38 cellular contexts compared by ENCODE assay signal in genomic region chr11:60209977-60210376, GRCh38. TPM values are rescaled to one million over a fixed set of nuclear protein-coding genes. Genes with fewer than 3 reads are reported as not detected.
DNase-seq lines count a peak whose midpoint lies in the region; ATAC-seq, FAIRE-seq and TF ChIP-seq lines count a peak whose summit lies in the region.
"Had no signal": no experiment of that assay in that cellular context is flagged by ENCODE, and none has a peak within 500 bp of the region (broad histone marks: within the 10 kb centered on the region; RNA-seq: fewer than 3 reads in every experiment).

No MANE protein-coding gene starts in this region.

- H2BK20ac ChIP-seq in H1 (ENCODE audit: low read length), result no peak overlapping the region

- H4K20me1 ChIP-seq in GM12878 (ENCODE audit: control insufficient read depth, insufficient read depth), result no peaks in the 10 kb centered on the region
- H4K20me1 ChIP-seq in K562 (replicated peaks; ENCODE audit: control insufficient read depth, insufficient read depth, low read length), result no peaks in the 10 kb centered on the region
- no peaks in the 10 kb centered on the region for H4K20me1 ChIP-seq in H1 (replicated peaks in 1 of 2; ENCODE audit: control insufficient read depth in 1 of 2, insufficient read depth in 2 of 2, low read length in 2 of 2)
- H4K20me1 ChIP-seq: BLaER1; BLaER1 treated with 17β-estradiol and CSF1 and Interleukin-3, amounts not matched to agents 10 nM and 100 nM had no signal

- TF ChIP-seq RAD21 in GM12878 (IDR thresholded peaks at IDR 0.05; ENCODE audit: insufficient read depth, low read depth, low read length), result no peak
- no peak for TF ChIP-seq RAD21 in K562 (CRISPR knock-in tag; conservative IDR thresholded peaks at IDR 0.05 in 1 of 2, IDR thresholded peaks at IDR 0.05 in 1 of 2)
- no peak for TF ChIP-seq RAD21 in H1 (IDR thresholded peaks at IDR 0.05 in 1 of 2, conservative IDR thresholded peaks at IDR 0.05 in 1 of 2; ENCODE audit: low read depth in 2 of 2, low read length in 2 of 2)

- no peak overlapping the region for H2AK5ac ChIP-seq in H1 (ENCODE audit: low read depth, low read length)

- CTCF ChIA-PET in GM12878 (lab: Yijun Ruan, JAX) (interaction anchor here (0.9 to 2.9 kb wide), 6 partner anchors 13 to 124 kb away, joined by 3 to 18 read pairs (median 5); no protein-coding TSS in a partner anchor), K562 (lab: Yijun Ruan, JAX; ENCODE audit: low intra/inter-chr PET ratio) (no interaction called here), H1 (lab: Charles Lee; ENCODE audit: partially characterized antibody) (interaction anchor here (0.9 kb wide), 1 partner anchor 9 kb away, joined by 3 read pairs; no protein-coding TSS in a partner anchor)

- H3K4me3 ChIP-seq in GM12878 (no peak overlapping the region), K562 (no peak overlapping the region), H1 (ENCODE audit: extremely low read depth in 1 of 4, insufficient read depth in 2 of 4, low read depth in 3 of 4, low read length in 4 of 4) (no peak overlapping the region)
- H3K4me3 ChIP-seq: A549; BLaER1; BLaER1 treated with 17β-estradiol and CSF1 and Interleukin-3, amounts not matched to agents 10 nM and 100 nM had no signal

- SMC1A ChIA-PET in GM12878 (lab: Charles Lee; ENCODE audit: uncharacterized antibody, unreplicated experiment), result interaction anchor here (0.9 to 1.8 kb wide), 9 partner anchors 16 to 246 kb away, joined by 3 to 6 read pairs (median 3); partner anchors contain the start of genes MS4A1 and MS4A4E

- no peak overlapping the region for H2BK120ac ChIP-seq in H1 (replicated peaks; ENCODE audit: low read depth, low read length)

- no peak overlapping the region for H2BK15ac ChIP-seq in H1 (ENCODE audit: low read length)

- BruUV-seq in GM12878 (replicated peaks; lab: Mats Ljungman, UMichigan), result no TSS peak
- no TSS peak for BruUV-seq in K562 (replicated peaks; lab: Mats Ljungman, UMichigan)

- H2AFZ ChIP-seq in GM12878 (ENCODE audit: control insufficient read depth, low read depth, low read length), result no peak overlapping the region
- no peak overlapping the region for H2AFZ ChIP-seq in K562 (ENCODE audit: low read depth, low read length)
- H2AFZ ChIP-seq in H1 (ENCODE audit: low read length), result no peak overlapping the region

- no peak overlapping the region for H2BK5ac ChIP-seq in H1 (ENCODE audit: low read depth, low read length)

- ATAC-seq in GM12878, result no peak
- no peak for ATAC-seq in K562
- ATAC-seq in HG03520 (IDR thresholded peaks at IDR 0.05; ENCODE audit: unreplicated experiment), result no peak
- no peak for ATAC-seq in GM18858 (IDR thresholded peaks at IDR 0.05; ENCODE audit: unreplicated experiment)
- ATAC-seq: A549; CD8-positive, alpha-beta T cell had no signal

- H3K27ac ChIP-seq in GM12878 (ENCODE audit: control insufficient read depth, insufficient read depth), result no peak overlapping the region
- no peak overlapping the region for H3K27ac ChIP-seq in K562 (ENCODE audit: extremely low read depth, low read depth, low read length)
- H3K27ac ChIP-seq in H1 (ENCODE audit: low read depth, low read length), result no peak overlapping the region
- H3K27ac ChIP-seq: 22Rv1; A549; BLaER1; BLaER1 treated with 17β-estradiol and CSF1 and Interleukin-3, amounts not matched to agents 10 nM and 100 nM; C4-2B had no signal

- RAD21 ChIA-PET in GM12878 (lab: Charles Lee; ENCODE audit: unreplicated experiment), result interaction anchor here (1.1 to 1.9 kb wide), 3 partner anchors 17 to 41 kb away, joined by 3 to 4 read pairs (median 3); partner anchors contain the start of gene MS4A6A

- H3K27me3 ChIP-seq in GM12878 (replicated peaks in 1 of 2; ENCODE audit: control insufficient read depth in 2 of 2, insufficient read depth in 2 of 2, low read length in 1 of 2) (no peaks in the 10 kb centered on the region), K562 (ENCODE audit: control insufficient read depth in 2 of 2, insufficient read depth in 2 of 2, low read length in 2 of 2) (no peaks in the 10 kb centered on the region), H1 (replicated peaks in 1 of 4; ENCODE audit: control insufficient read depth in 3 of 4, extremely low read depth in 1 of 4, insufficient read depth in 3 of 4, low read length in 3 of 4) (no peaks in the 10 kb centered on the region)
- H3K27me3 ChIP-seq: BE2C; BLaER1; BLaER1 treated with 17β-estradiol and CSF1 and Interleukin-3, amounts not matched to agents 10 nM and 100 nM had no signal

- H3K4me2 ChIP-seq in GM12878 (ENCODE audit: control insufficient read depth, insufficient read depth) (no peak overlapping the region), K562 (ENCODE audit: insufficient read depth, low read length) (no peak overlapping the region), H1 (ENCODE audit: insufficient read depth in 1 of 2, low read depth in 2 of 2, low read length in 2 of 2) (no peak overlapping the region)
- H3K4me2 ChIP-seq: A549; BLaER1; BLaER1 treated with 17β-estradiol and CSF1 and Interleukin-3, amounts not matched to agents 10 nM and 100 nM had no signal

- no peak for TF ChIP-seq EP300 in GM12878 (IDR thresholded peaks at IDR 0.05; ENCODE audit: borderline replicate concordance in 1 of 2, control insufficient read depth in 1 of 2, low read depth in 2 of 2, low read length in 2 of 2)
- TF ChIP-seq EP300 in K562 (IDR thresholded peaks at IDR 0.05; ENCODE audit: low read length), result no peak
- no peak for TF ChIP-seq EP300 in H1 (IDR thresholded peaks at IDR 0.05; ENCODE audit: borderline replicate concordance in 1 of 2, low read depth in 2 of 2, low read length in 2 of 2)

- no peaks in the 10 kb centered on the region for H3K36me3 ChIP-seq in GM12878 (ENCODE audit: control insufficient read depth in 2 of 2, insufficient read depth in 2 of 2, low read length in 1 of 2)
- no peaks in the 10 kb centered on the region for H3K36me3 ChIP-seq in K562 (ENCODE audit: control insufficient read depth, insufficient read depth, low read length)
- H3K36me3 ChIP-seq in H1 (ENCODE audit: control insufficient read depth in 2 of 4, insufficient read depth in 4 of 4, low read length in 3 of 4), result no peaks in the 10 kb centered on the region
- H3K36me3 ChIP-seq: BE2C, BLaER1 had no signal

- POLR2A ChIA-PET in GM12878 (lab: Charles Lee) (no interaction called here), K562 (lab: Yijun Ruan, JAX) (interaction anchor here (1.3 to 1.6 kb wide), 2 partner anchors 10 to 15 kb away, joined by 4 to 5 read pairs; no protein-coding TSS in a partner anchor), H1 (lab: Charles Lee; ENCODE audit: partially characterized antibody) (no interaction called here)

- no peak overlapping the region for H2BK12ac ChIP-seq in H1 (ENCODE audit: low read depth, low read length)

- TF ChIP-seq POLR2A in GM12878 (IDR thresholded peaks at IDR 0.05; ENCODE audit: low read depth, low read length), result no peak
- TF ChIP-seq POLR2A in K562 (conservative IDR thresholded peaks at IDR 0.05), result no peak
- TF ChIP-seq POLR2A in H1 (IDR thresholded peaks at IDR 0.05; ENCODE audit: control extremely low read depth in 1 of 2, low read depth in 2 of 2, low read length in 2 of 2), result no peak

- FAIRE-seq in GM12878 (lab: Jason Lieb, UNC) (no peak), K562 (lab: Jason Lieb, UNC) (no peak), H1 (lab: Jason Lieb, UNC) (peak; percentile 13)
- FAIRE-seq: A204.1, A549, D721Med had no signal

- no peak overlapping the region for H4K91ac ChIP-seq in H1 (replicated peaks; ENCODE audit: insufficient read length, low read length)

- no peaks in the 10 kb centered on the region for H3K9me1 ChIP-seq in K562 (ENCODE audit: control insufficient read depth, insufficient read depth, low read length)

- in situ Hi-C loops in GM12878 (cut with MboI), result no loop called here
- in situ Hi-C loops in K562 (cut with MboI), result no loop called here

- H3K56ac ChIP-seq in H1 (replicated peaks; ENCODE audit: insufficient read length, low read depth, low read length), result no peak overlapping the region

- no peak overlapping the region for H3K18ac ChIP-seq in H1 (ENCODE audit: extremely low read depth, low read length)

- H3K23ac ChIP-seq in H1 (ENCODE audit: insufficient read length), result no peak overlapping the region

- H3K14ac ChIP-seq in H1 (ENCODE audit: insufficient read length), result no peak overlapping the region

- DNase-seq in GM12878 (ENCODE audit: low read depth, low spot score) (no peak), K562 (ENCODE audit: extremely low read depth in 1 of 4, low spot score in 3 of 4) (no peak), H1 (ENCODE audit: low read depth in 1 of 2, low spot score in 2 of 2) (no peak), dedifferentiated amniotic fluid mesenchymal stem cell (ENCODE audit: extremely low spot score) (no peak)
- DNase-seq: 8988T; ACHN; AML-193; BE2C; C1 segment of cervical spinal cord; Caco-2; Calu3; CD4-positive, alpha-beta memory T cell; CD4-positive, alpha-beta T cell; CD4-positive, CD25-positive, alpha-beta regulatory T cell; CD8-positive, alpha-beta memory T cell; CD8-positive, alpha-beta T cell; COR-L47; DMS 273 treated with DMSO at 0.1 percent for 48 hours; DMS153; DMS53; DMS79; DMS79 treated with DMSO at 0.1 percent for 48 hours; DND-41; EL had no signal

- H3K79me2 ChIP-seq in GM12878 (ENCODE audit: control insufficient read depth, insufficient read depth, low read length) (no peaks in the 10 kb centered on the region), K562 (ENCODE audit: control insufficient read depth, insufficient read depth, low read length) (no peaks in the 10 kb centered on the region), H1 (ENCODE audit: control insufficient read depth in 1 of 2, insufficient read depth in 2 of 2, low read length in 2 of 2) (no peaks in the 10 kb centered on the region)

- no peak overlapping the region for H4K5ac ChIP-seq in H1 (ENCODE audit: insufficient read length, low read depth, low read length)

- no peak overlapping the region for H4K8ac ChIP-seq in H1 (ENCODE audit: extremely low read depth, insufficient read depth, low read length)

- intact Hi-C loops in GM12878 (cut with micrococcal nuclease; ENCODE audit: unreplicated experiment) (loop anchor here (10.0 kb wide), 1 partner anchor 105 kb away; no protein-coding TSS in a partner anchor), K562 (cut with micrococcal nuclease) (no loop called here)

- H3K79me1 ChIP-seq in H1 (ENCODE audit: low read depth, low read length), result no peaks in the 10 kb centered on the region

- TF ChIP-seq CTCF in GM12878 (IDR thresholded peaks at IDR 0.05 in 2 of 3, conservative IDR thresholded peaks at IDR 0.05 in 1 of 3; ENCODE audit: control insufficient read depth in 2 of 3, extremely low read depth in 1 of 3, insufficient read depth in 1 of 3, low read depth in 3 of 3, low read length in 3 of 3) (no peak), K562 (IDR thresholded peaks at IDR 0.05 in 2 of 3, conservative IDR thresholded peaks at IDR 0.05 in 1 of 3; ENCODE audit: insufficient read depth in 2 of 3, low read depth in 1 of 3, low read length in 3 of 3) (no peak), H1 (IDR thresholded peaks at IDR 0.05; ENCODE audit: control extremely low read depth in 1 of 3, insufficient read depth in 1 of 3, low read depth in 1 of 3, low read length in 3 of 3) (no peak)

- no peaks in the 10 kb centered on the region for H3K23me2 ChIP-seq in H1 (ENCODE audit: low read depth, low read length)

- no peak overlapping the region for H3K9ac ChIP-seq in GM12878 (ENCODE audit: control insufficient read depth, insufficient read depth, low read length)
- no peak overlapping the region for H3K9ac ChIP-seq in K562 (ENCODE audit: insufficient read depth in 1 of 2, low read depth in 2 of 2, low read length in 2 of 2)
- H3K9ac ChIP-seq in H1 (replicated peaks in 1 of 4; ENCODE audit: extremely low read depth in 1 of 4, low read depth in 3 of 4, low read length in 3 of 4), result no peak overlapping the region
- H3K9ac ChIP-seq: BLaER1; BLaER1 treated with 17β-estradiol and CSF1 and Interleukin-3, amounts not matched to agents 10 nM and 100 nM had no signal

- WGBS in GM12878 (ENCODE audit: insufficient coverage, insufficient replicate concordance, low lambda C conversion rate, missing lambda C conversion rate), result 49% methylated on average over 3 of the region's 3 CpGs
- WGBS in K562 (ENCODE audit: insufficient coverage, low coverage, missing lambda C conversion rate), result 75% methylated on average over 3 of the region's 3 CpGs
- 93% methylated on average over 3 of the region's 3 CpGs; no CpG with 5 or more reads in 1 of the 2 experiments for WGBS in H1 (ENCODE audit: extremely low coverage in 1 of 2, insufficient coverage in 1 of 2, insufficient read length in 1 of 2, insufficient replicate concordance in 2 of 2, low coverage in 1 of 2, low lambda C conversion rate in 2 of 2, missing lambda C conversion rate in 1 of 2), 2 experiments

- H3K9me3 ChIP-seq in GM12878 (replicated peaks; ENCODE audit: control insufficient read depth, insufficient read depth, low read length) (no peaks in the 10 kb centered on the region; the same call in 2 of the 3 replicates), K562 (replicated peaks; ENCODE audit: control insufficient read depth, insufficient read depth, low read depth, low read length) (no peaks in the 10 kb centered on the region), H1 (ENCODE audit: insufficient read depth in 2 of 2, low read depth in 1 of 2, low read length in 1 of 2) (no peaks in the 10 kb centered on the region)
- H3K9me3 ChIP-seq: A549, BE2C, BLaER1, Caco-2 had no signal

- H3K4me1 ChIP-seq in GM12878 (ENCODE audit: control insufficient read depth, insufficient read depth, low read length) (peaks cover 8% of the 10 kb centered on the region), K562 (replicated peaks in 1 of 2; ENCODE audit: control insufficient read depth in 2 of 2, insufficient read depth in 2 of 2, low read length in 2 of 2) (no peaks in the 10 kb centered on the region), H1 (replicated peaks in 1 of 4; ENCODE audit: control insufficient read depth in 3 of 4, insufficient read depth in 4 of 4, low read length in 3 of 4) (peaks cover 0 to 3% (median 0%) of the 10 kb centered on the region in 4 experiments; a peak in 1 of 7 replicates)
- H3K4me1 ChIP-seq: A549, BE2C, BLaER1, Caco-2 had no signal

- no peak overlapping the region for H3K4ac ChIP-seq in H1 (replicated peaks; ENCODE audit: insufficient read length, low read depth, low read length)

RNA-seq across cellular contexts. Expression of gene MS4A6A, which starts 27.1 kb away (rescaled TPM):
- 5.3 and 6.1 TPM in 2 replicates for total RNA-seq in GM12878 (2013; cell fraction: nucleolus; rRNA removed)
- 6.0 and 8.0 TPM in 2 replicates for total RNA-seq in GM12878 (2014; rRNA removed)
- 9.6 and 10.1 TPM in 2 replicates for total RNA-seq in GM12878 (2014; rRNA removed; fragmentation: Illumina TruSeq; extraction: Trizol)
- total RNA-seq in GM12878 (2021), result 4.5 and 7.1 TPM in 2 replicates
- 0.93 TPM for polyA plus RNA-seq in GM12878 (2011; ENCODE audit: low read depth)
- polyA plus RNA-seq in GM12878 (2011; rRNA removed), result 30.7 and 31.9 TPM in 2 replicates
- polyA plus RNA-seq in GM12878 (2011; cell fraction: cytosol; rRNA removed), result 12.5 and 12.7 TPM in 2 replicates
- 18.5 and 29.2 TPM in 2 replicates for polyA plus RNA-seq in GM12878 (2011; cell fraction: nucleus; rRNA removed)
- polyA plus RNA-seq in GM12878 (2012), result 0.20 and 0.93 TPM in 2 replicates
- polyA plus RNA-seq in GM12878 (2014; fragmentation: Illumina TruSeq; extraction: Trizol), result 13.8 and 27.4 TPM in 2 replicates
- polyA plus RNA-seq in GM12878 (2014; fragmentation: Nextera tagmentation; extraction: Ambion mirVana), result 10 to 100 TPM; 12.2 to 12.5 TPM
- polyA plus RNA-seq in GM12878 (2014; rRNA removed), result 6.5 and 8.0 TPM in 2 replicates
- polyA plus RNA-seq in GM12878 (2016; fragmentation: Nextera tagmentation; extraction: Ambion mirVana), result 1 to 10 TPM in 1 of 2 experiments, under 1 TPM in 1; 0.75 to 1.5 TPM
- 12.5 and 14.0 TPM in 2 replicates for polyA minus RNA-seq in GM12878 (2011; rRNA and poly(A)+ RNA removed)
- 3.5 and 4.9 TPM in 2 replicates for polyA minus RNA-seq in GM12878 (2011; cell fraction: cytosol; rRNA and poly(A)+ RNA removed)
- 7.7 and 11.9 TPM in 2 replicates for polyA minus RNA-seq in GM12878 (2011; cell fraction: nucleus; rRNA and poly(A)+ RNA removed)
- 0.35 TPM in 1 of 2 replicates, not detected in the other for total RNA-seq in K562 (2011; cell fraction: chromatin; rRNA removed; ENCODE audit: low replicate concordance)
- total RNA-seq in K562 (2011; cell fraction: nucleolus; rRNA removed), result 0.33 and 0.53 TPM in 2 replicates
- not detected in 2 replicates for total RNA-seq in K562 (2011; cell fraction: nucleoplasm; rRNA removed)
- total RNA-seq in K562 (2014; rRNA removed), result 1.7 and 2.0 TPM in 2 replicates
- 3.3 and 3.4 TPM in 2 replicates for total RNA-seq in K562 (2014; rRNA removed; fragmentation: Illumina TruSeq; extraction: Trizol)
- total RNA-seq in K562 (2015; rRNA removed; fragmentation: Illumina TruSeq; extraction: Trizol), result 9.1 and 9.5 TPM in 2 replicates
- 1.7 and 3.4 TPM in 2 replicates for total RNA-seq in K562 (2021)
- 0.57 and 25.1 TPM in 2 replicates for polyA plus RNA-seq in K562 (2011; rRNA removed)
- 0.06 and 11.1 TPM in 2 replicates for polyA plus RNA-seq in K562 (2011; cell fraction: cytosol; rRNA removed)
- polyA plus RNA-seq in K562 (2011; cell fraction: nucleus; rRNA removed), result 0.13 and 26.4 TPM in 2 replicates
- polyA plus RNA-seq in K562 (2012), result 1.9 and 7.6 TPM in 2 replicates
- polyA plus RNA-seq in K562 (2014; fragmentation: Illumina TruSeq; extraction: Trizol), result 4.3 and 5.6 TPM in 2 replicates
- 1 to 10 TPM; 5.5 to 5.8 TPM for polyA plus RNA-seq in K562 (2014; fragmentation: Nextera tagmentation; extraction: Ambion mirVana)
- 4.2 and 4.7 TPM in 2 replicates for polyA plus RNA-seq in K562 (2014; rRNA removed)
- polyA minus RNA-seq in K562 (2011; rRNA and poly(A)+ RNA removed), result 12.9 TPM in 1 of 2 replicates, not detected in the other
- 5.4 TPM in 1 of 2 replicates, not detected in the other for polyA minus RNA-seq in K562 (2011; cell fraction: cytosol; rRNA and poly(A)+ RNA removed)
- 16.8 TPM in 1 of 2 replicates, not detected in the other for polyA minus RNA-seq in K562 (2011; cell fraction: nucleus; rRNA and poly(A)+ RNA removed)
- not detected in 2 replicates for total RNA-seq in H1 (2021; fragmentation: NEBNext Ultra II Directional; extraction: Animal tissue kit (Norgen Biotek cat#: 25700))
- not detected in 2 replicates for polyA plus RNA-seq in H1 (2011; rRNA removed)
- polyA plus RNA-seq in H1 (2011; cell fraction: cytosol; rRNA removed), result 0.08 TPM
- polyA plus RNA-seq in H1 (2011; cell fraction: nucleus; rRNA removed), result not detected
- not detected in 4 replicates for polyA plus RNA-seq in H1 (2012, experiment 1 of 2)
- not detected for polyA plus RNA-seq in H1 (2012, experiment 2 of 2)
- not detected for polyA plus RNA-seq in H1 (2013, experiment 1 of 2)
- not detected for polyA plus RNA-seq in H1 (2013, experiment 2 of 2)
- polyA minus RNA-seq in H1 (2011; rRNA and poly(A)+ RNA removed), result not detected in 2 replicates
- polyA minus RNA-seq in H1 (2011; cell fraction: cytosol; rRNA and poly(A)+ RNA removed), result not detected
- not detected for polyA minus RNA-seq in H1 (2011; cell fraction: nucleus; rRNA and poly(A)+ RNA removed)
- total RNA-seq: A172; A673; Caco-2; Calu3; CD8-positive, alpha-beta T cell; Daoy had no signal
- polyA plus RNA-seq: A549, AG04450, BJ had no signal

RNA-seq across cellular contexts. Expression of gene MS4A4E, which starts 33.0 kb away (rescaled TPM):
- total RNA-seq in GM12878 (2013; cell fraction: nucleolus; rRNA removed), result 0.50 TPM in 1 of 2 replicates, not detected in the other
- total RNA-seq in GM12878 (2014; rRNA removed) (0.38 and 0.45 TPM in 2 replicates), GM12878 (2014; rRNA removed; fragmentation: Illumina TruSeq; extraction: Trizol) (0.46 and 0.54 TPM in 2 replicates), GM12878 (2021) (0.72 and 0.92 TPM in 2 replicates), K562 (2014; rRNA removed) (0.24 and 0.36 TPM in 2 replicates), K562 (2014; rRNA removed; fragmentation: Illumina TruSeq; extraction: Trizol) (0.32 TPM in 1 of 2 replicates, not detected in the other), K562 (2015; rRNA removed; fragmentation: Illumina TruSeq; extraction: Trizol) (0.65 and 0.87 TPM in 2 replicates), K562 (2021) (0.33 TPM in 1 of 2 replicates, not detected in the other)
- not detected for polyA plus RNA-seq in GM12878 (2011; ENCODE audit: low read depth)
- polyA plus RNA-seq in GM12878 (2011; rRNA removed) (not detected in 2 replicates), GM12878 (2014; fragmentation: Illumina TruSeq; extraction: Trizol) (0.06 TPM in 1 of 2 replicates, not detected in the other), GM12878 (2014; fragmentation: Nextera tagmentation; extraction: Ambion mirVana) (under 1 TPM; 0.22 to 0.45 TPM), GM12878 (2014; rRNA removed) (0.73 and 0.81 TPM in 2 replicates), GM12878 (2016; fragmentation: Nextera tagmentation; extraction: Ambion mirVana) (not detected), K562 (2011; rRNA removed) (0.27 TPM in 1 of 2 replicates, not detected in the other), K562 (2014; fragmentation: Illumina TruSeq; extraction: Trizol) (0.14 and 0.36 TPM in 2 replicates), K562 (2014; fragmentation: Nextera tagmentation; extraction: Ambion mirVana) (under 1 TPM; 0.11 to 0.22 TPM), K562 (2014; rRNA removed) (0.27 and 0.81 TPM in 2 replicates), H1 (2011; rRNA removed) (not detected in 2 replicates)
- not detected in 2 replicates for polyA plus RNA-seq in GM12878 (2011; cell fraction: cytosol; rRNA removed)
- polyA plus RNA-seq in GM12878 (2011; cell fraction: nucleus; rRNA removed), result 0.33 and 0.72 TPM in 2 replicates
- 0.13 TPM in 1 of 2 replicates, not detected in the other for polyA plus RNA-seq in GM12878 (2012)
- polyA minus RNA-seq in GM12878 (2011; rRNA and poly(A)+ RNA removed), result not detected in 2 replicates
- not detected in 2 replicates for polyA minus RNA-seq in GM12878 (2011; cell fraction: cytosol; rRNA and poly(A)+ RNA removed)
- polyA minus RNA-seq in GM12878 (2011; cell fraction: nucleus; rRNA and poly(A)+ RNA removed), result 0.24 and 0.48 TPM in 2 replicates
- total RNA-seq in K562 (2011; cell fraction: chromatin; rRNA removed; ENCODE audit: low replicate concordance), result not detected in 2 replicates
- total RNA-seq in K562 (2011; cell fraction: nucleolus; rRNA removed), result not detected in 2 replicates
- total RNA-seq in K562 (2011; cell fraction: nucleoplasm; rRNA removed), result not detected in 2 replicates
- polyA plus RNA-seq in K562 (2011; cell fraction: cytosol; rRNA removed), result not detected in 2 replicates
- polyA plus RNA-seq in K562 (2011; cell fraction: nucleus; rRNA removed), result 0.16 and 1.2 TPM in 2 replicates
- polyA plus RNA-seq in K562 (2012), result 0.61 and 1.3 TPM in 2 replicates
- 0.84 TPM in 1 of 2 replicates, not detected in the other for polyA minus RNA-seq in K562 (2011; rRNA and poly(A)+ RNA removed)
- polyA minus RNA-seq in K562 (2011; cell fraction: cytosol; rRNA and poly(A)+ RNA removed), result not detected in 2 replicates
- 2.4 TPM in 1 of 2 replicates, not detected in the other for polyA minus RNA-seq in K562 (2011; cell fraction: nucleus; rRNA and poly(A)+ RNA removed)
- total RNA-seq in H1 (2021; fragmentation: NEBNext Ultra II Directional; extraction: Animal tissue kit (Norgen Biotek cat#: 25700)), result not detected in 2 replicates
- polyA plus RNA-seq in H1 (2011; cell fraction: cytosol; rRNA removed), result not detected
- polyA plus RNA-seq in H1 (2011; cell fraction: nucleus; rRNA removed), result 0.17 TPM
- not detected in 4 replicates for polyA plus RNA-seq in H1 (2012, experiment 1 of 2)
- polyA plus RNA-seq in H1 (2012, experiment 2 of 2), result not detected
- polyA plus RNA-seq in H1 (2013, experiment 1 of 2), result not detected
- 0.11 TPM for polyA plus RNA-seq in H1 (2013, experiment 2 of 2)
- not detected in 2 replicates for polyA minus RNA-seq in H1 (2011; rRNA and poly(A)+ RNA removed)
- polyA minus RNA-seq in H1 (2011; cell fraction: cytosol; rRNA and poly(A)+ RNA removed), result not detected
- polyA minus RNA-seq in H1 (2011; cell fraction: nucleus; rRNA and poly(A)+ RNA removed), result not detected
- total RNA-seq: A172; A673; Caco-2; Calu3; CD4-positive, alpha-beta memory T cell; CD4-positive, alpha-beta T cell; CD8-positive, alpha-beta memory T cell; CD8-positive, alpha-beta T cell; Daoy had no signal
- polyA plus RNA-seq: A549; AG04450; BJ; CD4-positive, alpha-beta memory T cell; CD4-positive, CD25-positive, alpha-beta regulatory T cell; CD8-positive, alpha-beta memory T cell had no signal

Comparison
In these comparisons a context has a peak if more than half of its experiments do, and no peak if none do; other contexts are left out.
1. Of the 99 proteins assayed by ChIP-seq in both K562 and GM12878: peak only in K562: none; only in GM12878: none; in both: ZBTB40; in neither: 98.